ENCODE assay signal across 1 cellular context in the genomic region with DNA sequence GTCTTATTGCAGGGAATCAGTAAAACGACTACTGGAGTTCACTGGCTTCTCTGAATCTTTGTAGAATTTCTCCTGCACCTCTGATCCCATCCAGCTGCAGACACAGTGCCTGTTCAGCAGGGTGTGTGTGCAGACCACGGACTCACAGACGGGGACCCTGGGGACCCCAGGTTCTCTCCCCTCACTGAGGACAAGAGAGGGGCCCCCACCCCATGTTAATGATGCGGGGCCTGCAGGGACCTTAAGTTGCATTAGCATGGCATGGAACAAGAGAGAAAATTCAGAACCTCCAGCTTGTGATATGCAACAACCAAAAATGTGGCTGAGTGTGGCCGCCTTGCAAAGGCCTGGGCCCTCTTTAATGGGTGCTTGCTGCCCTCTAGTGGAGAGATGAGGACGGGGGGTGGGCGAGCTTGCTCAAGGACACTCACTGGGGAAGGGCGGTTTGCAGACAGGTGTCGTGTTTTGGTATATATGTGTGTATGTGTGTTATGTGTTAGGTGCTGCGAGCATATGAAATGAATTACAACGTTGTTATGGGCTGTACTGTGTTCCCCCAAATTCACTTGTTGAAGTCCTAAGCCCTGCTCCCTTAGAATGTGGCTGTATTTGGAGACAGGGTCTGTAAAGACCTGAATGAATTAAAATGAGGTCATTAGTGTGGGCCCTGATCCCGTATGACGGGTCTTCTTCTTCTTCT.
A peak's percentile ranks its signal among the peaks of the same experiment; 100 is the strongest.
TF ChIP-seq lines count a peak whose summit lies in the region.

No MANE protein-coding gene starts in this region.

TF ChIP-seq in HepG2, 621 proteins besides CTCF, POLR2A, EP300 and RAD21 (continued from another document and continues in another):
- TF ChIP-seq, protein P1, sequence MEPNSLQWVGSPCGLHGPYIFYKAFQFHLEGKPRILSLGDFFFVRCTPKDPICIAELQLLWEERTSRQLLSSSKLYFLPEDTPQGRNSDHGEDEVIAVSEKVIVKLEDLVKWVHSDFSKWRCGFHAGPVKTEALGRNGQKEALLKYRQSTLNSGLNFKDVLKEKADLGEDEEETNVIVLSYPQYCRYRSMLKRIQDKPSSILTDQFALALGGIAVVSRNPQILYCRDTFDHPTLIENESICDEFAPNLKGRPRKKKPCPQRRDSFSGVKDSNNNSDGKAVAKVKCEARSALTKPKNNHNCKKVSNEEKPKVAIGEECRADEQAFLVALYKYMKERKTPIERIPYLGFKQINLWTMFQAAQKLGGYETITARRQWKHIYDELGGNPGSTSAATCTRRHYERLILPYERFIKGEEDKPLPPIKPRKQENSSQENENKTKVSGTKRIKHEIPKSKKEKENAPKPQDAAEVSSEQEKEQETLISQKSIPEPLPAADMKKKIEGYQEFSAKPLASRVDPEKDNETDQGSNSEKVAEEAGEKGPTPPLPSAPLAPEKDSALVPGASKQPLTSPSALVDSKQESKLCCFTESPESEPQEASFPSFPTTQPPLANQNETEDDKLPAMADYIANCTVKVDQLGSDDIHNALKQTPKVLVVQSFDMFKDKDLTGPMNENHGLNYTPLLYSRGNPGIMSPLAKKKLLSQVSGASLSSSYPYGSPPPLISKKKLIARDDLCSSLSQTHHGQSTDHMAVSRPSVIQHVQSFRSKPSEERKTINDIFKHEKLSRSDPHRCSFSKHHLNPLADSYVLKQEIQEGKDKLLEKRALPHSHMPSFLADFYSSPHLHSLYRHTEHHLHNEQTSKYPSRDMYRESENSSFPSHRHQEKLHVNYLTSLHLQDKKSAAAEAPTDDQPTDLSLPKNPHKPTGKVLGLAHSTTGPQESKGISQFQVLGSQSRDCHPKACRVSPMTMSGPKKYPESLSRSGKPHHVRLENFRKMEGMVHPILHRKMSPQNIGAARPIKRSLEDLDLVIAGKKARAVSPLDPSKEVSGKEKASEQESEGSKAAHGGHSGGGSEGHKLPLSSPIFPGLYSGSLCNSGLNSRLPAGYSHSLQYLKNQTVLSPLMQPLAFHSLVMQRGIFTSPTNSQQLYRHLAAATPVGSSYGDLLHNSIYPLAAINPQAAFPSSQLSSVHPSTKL (CRISPR knock-in tag; IDR thresholded peaks at IDR 0.05): 0 out of 2 replicates have a peak, but pooled peaks have one; percentile 9
- TF ChIP-seq, protein P2, sequence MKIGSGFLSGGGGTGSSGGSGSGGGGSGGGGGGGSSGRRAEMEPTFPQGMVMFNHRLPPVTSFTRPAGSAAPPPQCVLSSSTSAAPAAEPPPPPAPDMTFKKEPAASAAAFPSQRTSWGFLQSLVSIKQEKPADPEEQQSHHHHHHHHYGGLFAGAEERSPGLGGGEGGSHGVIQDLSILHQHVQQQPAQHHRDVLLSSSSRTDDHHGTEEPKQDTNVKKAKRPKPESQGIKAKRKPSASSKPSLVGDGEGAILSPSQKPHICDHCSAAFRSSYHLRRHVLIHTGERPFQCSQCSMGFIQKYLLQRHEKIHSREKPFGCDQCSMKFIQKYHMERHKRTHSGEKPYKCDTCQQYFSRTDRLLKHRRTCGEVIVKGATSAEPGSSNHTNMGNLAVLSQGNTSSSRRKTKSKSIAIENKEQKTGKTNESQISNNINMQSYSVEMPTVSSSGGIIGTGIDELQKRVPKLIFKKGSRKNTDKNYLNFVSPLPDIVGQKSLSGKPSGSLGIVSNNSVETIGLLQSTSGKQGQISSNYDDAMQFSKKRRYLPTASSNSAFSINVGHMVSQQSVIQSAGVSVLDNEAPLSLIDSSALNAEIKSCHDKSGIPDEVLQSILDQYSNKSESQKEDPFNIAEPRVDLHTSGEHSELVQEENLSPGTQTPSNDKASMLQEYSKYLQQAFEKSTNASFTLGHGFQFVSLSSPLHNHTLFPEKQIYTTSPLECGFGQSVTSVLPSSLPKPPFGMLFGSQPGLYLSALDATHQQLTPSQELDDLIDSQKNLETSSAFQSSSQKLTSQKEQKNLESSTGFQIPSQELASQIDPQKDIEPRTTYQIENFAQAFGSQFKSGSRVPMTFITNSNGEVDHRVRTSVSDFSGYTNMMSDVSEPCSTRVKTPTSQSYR (CRISPR knock-in tag; IDR thresholded peaks at IDR 0.05; ENCODE audit: borderline replicate concordance): peak; percentile 27; the same call in 1 of the 2 replicates
- TF ChIP-seq MIER3 (CRISPR knock-in tag; IDR thresholded peaks at IDR 0.05; ENCODE audit: borderline replicate concordance) (no peak), ZNF274 (CRISPR knock-in tag; IDR thresholded peaks at IDR 0.05) (no peak), ZNF337 (CRISPR knock-in tag; IDR thresholded peaks at IDR 0.05; ENCODE audit: borderline replicate concordance, low read depth) (no peak), ZFX (CRISPR knock-in tag; IDR thresholded peaks at IDR 0.05; ENCODE audit: low read depth) (0 out of 2 replicates have a peak, but pooled peaks have one; percentile 29), ZFP90 (CRISPR knock-in tag; IDR thresholded peaks at IDR 0.05; ENCODE audit: borderline replicate concordance) (no peak), MXI1 (IDR thresholded peaks at IDR 0.05; ENCODE audit: borderline replicate concordance, low read depth, low read length) (0 out of 3 replicates have a peak, but pooled peaks have one; percentile 19), ISX (CRISPR knock-in tag; conservative IDR thresholded peaks at IDR 0.05) (no peak), ARNTL (CRISPR knock-in tag; IDR thresholded peaks at IDR 0.05) (no peak), NFIB (CRISPR knock-in tag; IDR thresholded peaks at IDR 0.05; ENCODE audit: borderline replicate concordance) (no peak), ZBTB7A (CRISPR knock-in tag; IDR thresholded peaks at IDR 0.05) (0 out of 2 replicates have a peak, but pooled peaks have one; percentile 44), YY1 (IDR thresholded peaks at IDR 0.05; ENCODE audit: insufficient read depth, insufficient replicate concordance, low read depth, low read length) (peak; percentile 18), ZNF550 (CRISPR knock-in tag; IDR thresholded peaks at IDR 0.05; ENCODE audit: borderline replicate concordance) (no peak), ZNF20 (CRISPR knock-in tag; IDR thresholded peaks at IDR 0.05) (no peak), NFKB2 (CRISPR knock-in tag; IDR thresholded peaks at IDR 0.05; ENCODE audit: borderline replicate concordance) (no peak), TMF1 (CRISPR knock-in tag; IDR thresholded peaks at IDR 0.05; ENCODE audit: low read depth) (no peak), NFE2L1 (CRISPR knock-in tag; IDR thresholded peaks at IDR 0.05; ENCODE audit: borderline replicate concordance) (no peak), FLYWCH1 (CRISPR knock-in tag; IDR thresholded peaks at IDR 0.05) (no peak), THAP11 (CRISPR knock-in tag; IDR thresholded peaks at IDR 0.05) (peak; percentile 33; the same call in 1 of the 2 replicates), ZSCAN25 (CRISPR knock-in tag; IDR thresholded peaks at IDR 0.05) (no peak), CEBPB (IDR thresholded peaks at IDR 0.05; ENCODE audit: borderline replicate concordance, low read depth, low read length) (peak; percentile 37; the same call in 1 of the 2 replicates), KLF16 (CRISPR knock-in tag; IDR thresholded peaks at IDR 0.05) (no peak), ZNF180 (CRISPR knock-in tag; IDR thresholded peaks at IDR 0.05; ENCODE audit: borderline replicate concordance, low read depth) (no peak)
- TF ChIP-seq, protein P3, sequence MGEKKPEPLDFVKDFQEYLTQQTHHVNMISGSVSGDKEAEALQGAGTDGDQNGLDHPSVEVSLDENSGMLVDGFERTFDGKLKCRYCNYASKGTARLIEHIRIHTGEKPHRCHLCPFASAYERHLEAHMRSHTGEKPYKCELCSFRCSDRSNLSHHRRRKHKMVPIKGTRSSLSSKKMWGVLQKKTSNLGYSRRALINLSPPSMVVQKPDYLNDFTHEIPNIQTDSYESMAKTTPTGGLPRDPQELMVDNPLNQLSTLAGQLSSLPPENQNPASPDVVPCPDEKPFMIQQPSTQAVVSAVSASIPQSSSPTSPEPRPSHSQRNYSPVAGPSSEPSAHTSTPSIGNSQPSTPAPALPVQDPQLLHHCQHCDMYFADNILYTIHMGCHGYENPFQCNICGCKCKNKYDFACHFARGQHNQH (CRISPR knock-in tag; IDR thresholded peaks at IDR 0.05): no peak
- TF ChIP-seq, protein P4, sequence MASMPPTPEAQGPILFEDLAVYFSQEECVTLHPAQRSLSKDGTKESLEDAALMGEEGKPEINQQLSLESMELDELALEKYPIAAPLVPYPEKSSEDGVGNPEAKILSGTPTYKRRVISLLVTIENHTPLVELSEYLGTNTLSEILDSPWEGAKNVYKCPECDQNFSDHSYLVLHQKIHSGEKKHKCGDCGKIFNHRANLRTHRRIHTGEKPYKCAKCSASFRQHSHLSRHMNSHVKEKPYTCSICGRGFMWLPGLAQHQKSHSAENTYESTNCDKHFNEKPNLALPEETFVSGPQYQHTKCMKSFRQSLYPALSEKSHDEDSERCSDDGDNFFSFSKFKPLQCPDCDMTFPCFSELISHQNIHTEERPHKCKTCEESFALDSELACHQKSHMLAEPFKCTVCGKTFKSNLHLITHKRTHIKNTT (CRISPR knock-in tag; IDR thresholded peaks at IDR 0.05): no peak
- TF ChIP-seq, protein P5, sequence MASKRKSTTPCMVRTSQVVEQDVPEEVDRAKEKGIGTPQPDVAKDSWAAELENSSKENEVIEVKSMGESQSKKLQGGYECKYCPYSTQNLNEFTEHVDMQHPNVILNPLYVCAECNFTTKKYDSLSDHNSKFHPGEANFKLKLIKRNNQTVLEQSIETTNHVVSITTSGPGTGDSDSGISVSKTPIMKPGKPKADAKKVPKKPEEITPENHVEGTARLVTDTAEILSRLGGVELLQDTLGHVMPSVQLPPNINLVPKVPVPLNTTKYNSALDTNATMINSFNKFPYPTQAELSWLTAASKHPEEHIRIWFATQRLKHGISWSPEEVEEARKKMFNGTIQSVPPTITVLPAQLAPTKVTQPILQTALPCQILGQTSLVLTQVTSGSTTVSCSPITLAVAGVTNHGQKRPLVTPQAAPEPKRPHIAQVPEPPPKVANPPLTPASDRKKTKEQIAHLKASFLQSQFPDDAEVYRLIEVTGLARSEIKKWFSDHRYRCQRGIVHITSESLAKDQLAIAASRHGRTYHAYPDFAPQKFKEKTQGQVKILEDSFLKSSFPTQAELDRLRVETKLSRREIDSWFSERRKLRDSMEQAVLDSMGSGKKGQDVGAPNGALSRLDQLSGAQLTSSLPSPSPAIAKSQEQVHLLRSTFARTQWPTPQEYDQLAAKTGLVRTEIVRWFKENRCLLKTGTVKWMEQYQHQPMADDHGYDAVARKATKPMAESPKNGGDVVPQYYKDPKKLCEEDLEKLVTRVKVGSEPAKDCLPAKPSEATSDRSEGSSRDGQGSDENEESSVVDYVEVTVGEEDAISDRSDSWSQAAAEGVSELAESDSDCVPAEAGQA (IDR thresholded peaks at IDR 0.05; ENCODE audit: low read depth): no peak
- TF ChIP-seq, protein P5 (CRISPR knock-in tag; IDR thresholded peaks at IDR 0.05; ENCODE audit: borderline replicate concordance): no peak
- TF ChIP-seq, protein P6, sequence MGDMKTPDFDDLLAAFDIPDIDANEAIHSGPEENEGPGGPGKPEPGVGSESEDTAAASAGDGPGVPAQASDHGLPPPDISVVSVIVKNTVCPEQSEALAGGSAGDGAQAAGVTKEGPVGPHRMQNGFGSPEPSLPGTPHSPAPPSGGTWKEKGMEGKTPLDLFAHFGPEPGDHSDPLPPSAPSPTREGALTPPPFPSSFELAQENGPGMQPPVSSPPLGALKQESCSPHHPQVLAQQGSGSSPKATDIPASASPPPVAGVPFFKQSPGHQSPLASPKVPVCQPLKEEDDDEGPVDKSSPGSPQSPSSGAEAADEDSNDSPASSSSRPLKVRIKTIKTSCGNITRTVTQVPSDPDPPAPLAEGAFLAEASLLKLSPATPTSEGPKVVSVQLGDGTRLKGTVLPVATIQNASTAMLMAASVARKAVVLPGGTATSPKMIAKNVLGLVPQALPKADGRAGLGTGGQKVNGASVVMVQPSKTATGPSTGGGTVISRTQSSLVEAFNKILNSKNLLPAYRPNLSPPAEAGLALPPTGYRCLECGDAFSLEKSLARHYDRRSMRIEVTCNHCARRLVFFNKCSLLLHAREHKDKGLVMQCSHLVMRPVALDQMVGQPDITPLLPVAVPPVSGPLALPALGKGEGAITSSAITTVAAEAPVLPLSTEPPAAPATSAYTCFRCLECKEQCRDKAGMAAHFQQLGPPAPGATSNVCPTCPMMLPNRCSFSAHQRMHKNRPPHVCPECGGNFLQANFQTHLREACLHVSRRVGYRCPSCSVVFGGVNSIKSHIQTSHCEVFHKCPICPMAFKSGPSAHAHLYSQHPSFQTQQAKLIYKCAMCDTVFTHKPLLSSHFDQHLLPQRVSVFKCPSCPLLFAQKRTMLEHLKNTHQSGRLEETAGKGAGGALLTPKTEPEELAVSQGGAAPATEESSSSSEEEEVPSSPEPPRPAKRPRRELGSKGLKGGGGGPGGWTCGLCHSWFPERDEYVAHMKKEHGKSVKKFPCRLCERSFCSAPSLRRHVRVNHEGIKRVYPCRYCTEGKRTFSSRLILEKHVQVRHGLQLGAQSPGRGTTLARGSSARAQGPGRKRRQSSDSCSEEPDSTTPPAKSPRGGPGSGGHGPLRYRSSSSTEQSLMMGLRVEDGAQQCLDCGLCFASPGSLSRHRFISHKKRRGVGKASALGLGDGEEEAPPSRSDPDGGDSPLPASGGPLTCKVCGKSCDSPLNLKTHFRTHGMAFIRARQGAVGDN (CRISPR knock-in tag; IDR thresholded peaks at IDR 0.05): peak; percentile 13; the same call in 1 of the 2 replicates
- TF ChIP-seq, protein P7, sequence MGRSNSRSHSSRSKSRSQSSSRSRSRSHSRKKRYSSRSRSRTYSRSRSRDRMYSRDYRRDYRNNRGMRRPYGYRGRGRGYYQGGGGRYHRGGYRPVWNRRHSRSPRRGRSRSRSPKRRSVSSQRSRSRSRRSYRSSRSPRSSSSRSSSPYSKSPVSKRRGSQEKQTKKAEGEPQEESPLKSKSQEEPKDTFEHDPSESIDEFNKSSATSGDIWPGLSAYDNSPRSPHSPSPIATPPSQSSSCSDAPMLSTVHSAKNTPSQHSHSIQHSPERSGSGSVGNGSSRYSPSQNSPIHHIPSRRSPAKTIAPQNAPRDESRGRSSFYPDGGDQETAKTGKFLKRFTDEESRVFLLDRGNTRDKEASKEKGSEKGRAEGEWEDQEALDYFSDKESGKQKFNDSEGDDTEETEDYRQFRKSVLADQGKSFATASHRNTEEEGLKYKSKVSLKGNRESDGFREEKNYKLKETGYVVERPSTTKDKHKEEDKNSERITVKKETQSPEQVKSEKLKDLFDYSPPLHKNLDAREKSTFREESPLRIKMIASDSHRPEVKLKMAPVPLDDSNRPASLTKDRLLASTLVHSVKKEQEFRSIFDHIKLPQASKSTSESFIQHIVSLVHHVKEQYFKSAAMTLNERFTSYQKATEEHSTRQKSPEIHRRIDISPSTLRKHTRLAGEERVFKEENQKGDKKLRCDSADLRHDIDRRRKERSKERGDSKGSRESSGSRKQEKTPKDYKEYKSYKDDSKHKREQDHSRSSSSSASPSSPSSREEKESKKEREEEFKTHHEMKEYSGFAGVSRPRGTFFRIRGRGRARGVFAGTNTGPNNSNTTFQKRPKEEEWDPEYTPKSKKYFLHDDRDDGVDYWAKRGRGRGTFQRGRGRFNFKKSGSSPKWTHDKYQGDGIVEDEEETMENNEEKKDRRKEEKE (IDR thresholded peaks at IDR 0.05): no peak
